Comparison of ENCODE assay signal across 1 cellular context in the genomic region with DNA sequence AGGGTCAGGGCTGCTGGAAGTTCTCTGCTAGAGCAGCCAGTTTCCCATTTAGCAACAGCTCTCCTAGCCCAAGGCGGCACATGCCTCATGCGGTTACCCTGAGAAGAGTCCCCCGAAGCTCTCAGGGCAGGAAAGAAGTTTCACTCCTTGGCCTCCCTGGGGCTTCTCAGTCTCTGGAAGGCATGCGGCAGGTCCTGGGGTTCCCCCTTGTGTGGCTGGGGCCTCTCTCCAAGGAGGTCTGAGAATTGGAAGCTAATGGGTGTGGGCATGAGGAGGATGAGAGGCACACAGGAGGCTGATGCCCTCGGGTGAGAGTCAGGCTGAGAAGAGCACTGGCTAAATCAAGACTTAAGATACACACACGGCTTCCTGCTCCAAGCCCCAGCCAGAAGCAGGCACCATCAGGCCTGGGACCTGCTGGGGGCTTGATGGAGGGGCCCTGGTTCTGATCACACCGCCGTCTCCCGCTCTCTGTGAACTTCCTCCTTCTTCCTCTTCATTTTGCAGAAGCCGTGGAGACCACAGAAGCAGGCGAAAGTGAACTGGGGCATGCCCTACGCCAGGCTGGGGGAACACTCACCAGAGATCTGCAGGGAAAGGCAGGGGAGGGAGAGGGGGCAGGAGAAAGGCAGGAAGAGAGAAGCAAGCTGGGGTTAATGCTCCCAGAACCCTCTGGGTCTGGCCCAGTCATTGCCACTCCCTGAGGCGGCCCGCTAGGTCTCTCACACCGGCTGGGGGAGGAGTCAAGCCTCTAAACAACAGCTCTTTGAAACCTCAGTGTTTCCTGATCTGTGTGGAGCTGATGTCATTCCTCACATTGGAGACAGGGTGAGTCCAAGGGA.
TF ChIP-seq lines count a peak whose summit lies in the region.

No MANE protein-coding gene starts in this region.

TF ChIP-seq in GM12878, 131 proteins besides CTCF, POLR2A, EP300 and RAD21 (continued from another document):
- TF ChIP-seq RB1 (IDR thresholded peaks at IDR 0.05; ENCODE audit: borderline replicate concordance) (peak; percentile 29; the same call in 1 of the 2 replicates), CBX3 (IDR thresholded peaks at IDR 0.05; ENCODE audit: borderline replicate concordance, low read depth) (no peak), HDAC6 (IDR thresholded peaks at IDR 0.05; ENCODE audit: unreplicated experiment) (no peak), BHLHE40 (IDR thresholded peaks at IDR 0.05; ENCODE audit: borderline replicate concordance in 1 of 2, low read depth in 2 of 2, low read length in 1 of 2) (peak; percentile 44 to 79; a peak in 3 of 4 replicates), GABPA (IDR thresholded peaks at IDR 0.05; ENCODE audit: low read depth) (no peak)
